Comparison of ENCODE assay signal across 21 cellular contexts in genomic region chr10:49200859-49201258, GRCh38. TPM values are rescaled to one million over a fixed set of nuclear protein-coding genes. Genes with fewer than 3 reads are reported as not detected.
DNase-seq lines count a peak whose midpoint lies in the region; ATAC-seq, FAIRE-seq and TF ChIP-seq lines count a peak whose summit lies in the region.
"Had no signal": no experiment of that assay in that cellular context is flagged by ENCODE, and none has a peak within 500 bp of the region (broad histone marks: within the 10 kb centered on the region; RNA-seq: fewer than 3 reads in every experiment).

No MANE protein-coding gene starts in this region.

- no peaks in the 10 kb centered on the region for H3K79me2 ChIP-seq in endothelial cell of umbilical vein (ENCODE audit: control insufficient read depth, insufficient read depth, low read length)

- peak; percentile 83 for FAIRE-seq in endothelial cell of umbilical vein (lab: Jason Lieb, UNC)
- FAIRE-seq: D721Med, GM12892, GM18507 had no signal

- dilution Hi-C loops in endothelial cell of umbilical vein (cut with MboI; ENCODE audit: extremely low pct_ligation_motif_present, low sequenced_read_pairs) = no loop called here

- H3K36me3 ChIP-seq in RWPE2 (ENCODE audit: low read depth) (no peaks in the 10 kb centered on the region), endothelial cell of umbilical vein (ENCODE audit: control insufficient read depth in 2 of 2, extremely low read depth in 1 of 2, insufficient read depth in 2 of 2, low read length in 2 of 2) (no peaks in the 10 kb centered on the region), WERI-Rb-1 (no peaks in the 10 kb centered on the region)
- H3K36me3 ChIP-seq: BLaER1 treated with 17β-estradiol and CSF1 and Interleukin-3, amounts not matched to agents 10 nM and 100 nM had no signal

- H4K20me1 ChIP-seq in endothelial cell of umbilical vein (replicated peaks; ENCODE audit: control insufficient read depth, extremely low read depth, insufficient read depth, low read length) = no peaks in the 10 kb centered on the region
- H4K20me1 ChIP-seq: BLaER1 treated with 17β-estradiol and CSF1 and Interleukin-3, amounts not matched to agents 10 nM and 100 nM had no signal

- no peak for TF ChIP-seq POLR2A in endothelial cell of umbilical vein (IDR thresholded peaks at IDR 0.05; ENCODE audit: low read depth, low read length)

- BruUV-seq in endothelial cell of umbilical vein (replicated peaks; lab: Mats Ljungman, UMichigan) = no TSS peak

- H3K4me3 ChIP-seq in RWPE2 (ENCODE audit: severe bottlenecking) = no peak overlapping the region
- H3K4me3 ChIP-seq in endothelial cell of umbilical vein (replicated peaks in 1 of 3; ENCODE audit: insufficient read depth in 1 of 3, low read depth in 1 of 3, low read length in 3 of 3) = no peak overlapping the region
- H3K4me3 ChIP-seq in WERI-Rb-1 (ENCODE audit: low read depth, low read length) = no peak overlapping the region
- H3K4me3 ChIP-seq: BLaER1 treated with 17β-estradiol and CSF1 and Interleukin-3, amounts not matched to agents 10 nM and 100 nM had no signal

- peaks cover 19% of the 10 kb centered on the region for H3K27me3 ChIP-seq in RWPE2 (ENCODE audit: insufficient read depth, poor library complexity, severe bottlenecking)
- peaks cover 8% of the 10 kb centered on the region in 2 experiments for H3K27me3 ChIP-seq in endothelial cell of umbilical vein (ENCODE audit: control insufficient read depth in 2 of 2, insufficient read depth in 2 of 2, low read length in 2 of 2)
- H3K27me3 ChIP-seq in WERI-Rb-1 (ENCODE audit: insufficient read depth, low read depth, severe bottlenecking) = no peaks in the 10 kb centered on the region
- H3K27me3 ChIP-seq: BLaER1 treated with 17β-estradiol and CSF1 and Interleukin-3, amounts not matched to agents 10 nM and 100 nM had no signal

- DNase-seq in ELR (ENCODE audit: low read depth) (peak; percentile 5), HT1080 (ENCODE audit: low read depth) (peak; percentile 9), RWPE2 (ENCODE audit: low spot score) (no peak), endothelial cell of umbilical vein (ENCODE audit: low read depth, low spot score) (peak; percentile 71), WERI-Rb-1 (no peak), kidney tubule cell (ENCODE audit: low spot score) (no peak)
- DNase-seq: Caco-2; CD4-positive, CD25-positive, alpha-beta regulatory T cell; GDM1; GOT3; H7; HFFc6; KBM-7 had no signal

- ATAC-seq in RWPE2 (ENCODE audit: low read depth) (peak; percentile 29; the same call in 1 of the 3 replicates), HG02885 (IDR thresholded peaks at IDR 0.05; ENCODE audit: poor library complexity, unreplicated experiment) (no peak)
- ATAC-seq: HCT116 had no signal

- H3K27ac ChIP-seq in RWPE2 (ENCODE audit: poor library complexity, severe bottlenecking) (no peak overlapping the region), endothelial cell of umbilical vein (ENCODE audit: insufficient read depth, low read depth, low read length) (no peak overlapping the region), WERI-Rb-1 (no peak overlapping the region)
- H3K27ac ChIP-seq: BLaER1 treated with 17β-estradiol and CSF1 and Interleukin-3, amounts not matched to agents 10 nM and 100 nM had no signal

- no peaks in the 10 kb centered on the region for H3K4me1 ChIP-seq in RWPE2 (ENCODE audit: insufficient read depth, poor library complexity, severe bottlenecking)
- H3K4me1 ChIP-seq in endothelial cell of umbilical vein (ENCODE audit: control insufficient read depth, extremely low read depth, insufficient read depth, low read length) = peaks cover 8% of the 10 kb centered on the region
- H3K4me1 ChIP-seq: Caco-2 had no signal

- TF ChIP-seq CTCF in RWPE2 (IDR thresholded peaks at IDR 0.05; ENCODE audit: poor library complexity, severe bottlenecking) (no peak), endothelial cell of umbilical vein (IDR thresholded peaks at IDR 0.05; ENCODE audit: extremely low read depth in 1 of 2, insufficient read depth in 1 of 2, low read depth in 1 of 2, low read length in 2 of 2) (no peak), WERI-Rb-1 (IDR thresholded peaks at IDR 0.05; ENCODE audit: low read depth, low read length) (no peak)

- intact Hi-C loops in endothelial cell of umbilical vein (cut with micrococcal nuclease) = no loop called here

- CTCF ChIA-PET in endothelial cell of umbilical vein (lab: Charles Lee) = interaction anchor here (1.0 to 1.2 kb wide), 2 partner anchors 9 to 36 kb away, joined by 3 to 4 read pairs; no protein-coding TSS in a partner anchor

- H3K4me2 ChIP-seq in endothelial cell of umbilical vein (ENCODE audit: insufficient read depth, low read length) = peak overlapping the region; percentile 36
- H3K4me2 ChIP-seq: BLaER1 treated with 17β-estradiol and CSF1 and Interleukin-3, amounts not matched to agents 10 nM and 100 nM had no signal

- H3K9ac ChIP-seq in endothelial cell of umbilical vein (replicated peaks; ENCODE audit: extremely low read depth, insufficient read depth, low read length) = no peak overlapping the region
- H3K9ac ChIP-seq: BLaER1 treated with 17β-estradiol and CSF1 and Interleukin-3, amounts not matched to agents 10 nM and 100 nM had no signal

- no peaks in the 10 kb centered on the region for H3K9me1 ChIP-seq in endothelial cell of umbilical vein (replicated peaks; ENCODE audit: control insufficient read depth, extremely low read depth, insufficient read depth, low read length)

- POLR2A ChIA-PET in endothelial cell of umbilical vein (lab: Charles Lee) = no interaction called here

- H3K9me3 ChIP-seq in RWPE2 (ENCODE audit: severe bottlenecking) (no peaks in the 10 kb centered on the region), endothelial cell of umbilical vein (replicated peaks; ENCODE audit: control insufficient read depth, insufficient read depth, low read length) (no peaks in the 10 kb centered on the region), WERI-Rb-1 (ENCODE audit: severe bottlenecking) (no peaks in the 10 kb centered on the region)
- H3K9me3 ChIP-seq: Caco-2 had no signal

- H2AFZ ChIP-seq in endothelial cell of umbilical vein (ENCODE audit: low read depth, low read length) = no peak overlapping the region

TF ChIP-seq in endothelial cell of umbilical vein, 7 proteins besides CTCF, POLR2A, EP300 and RAD21:
- no peak for TF ChIP-seq POLR2AphosphoS5 (IDR thresholded peaks at IDR 0.05; ENCODE audit: insufficient read depth, low read depth, low read length)
- peak; percentile 31 for TF ChIP-seq FOS (IDR thresholded peaks at IDR 0.05; ENCODE audit: borderline replicate concordance, insufficient read depth, low read length)
- peak; percentile 30 for TF ChIP-seq JUN (IDR thresholded peaks at IDR 0.05; ENCODE audit: borderline replicate concordance, insufficient read depth, insufficient read length, low read depth)

RNA-seq across cellular contexts. Expression of gene TMEM273, which starts 12.7 kb away (rescaled TPM):
- total RNA-seq in HT1080 (2014; rRNA removed; shearing (Covaris generic)) = not detected in 2 replicates
- polyA plus RNA-seq in HT1080 (2015; cell fraction: cytosol; rRNA removed) = not detected in 2 replicates
- not detected in 2 replicates for polyA plus RNA-seq in HT1080 (2015; cell fraction: nucleus; rRNA removed)
- 2.1 and 3.7 TPM in 2 replicates for total RNA-seq in endothelial cell of umbilical vein
- polyA plus RNA-seq in endothelial cell of umbilical vein = 1.9 and 2.9 TPM in 2 replicates
- 2.3 TPM in 2 replicates for polyA plus RNA-seq in endothelial cell of umbilical vein (2011; cell fraction: cytosol; rRNA removed)
- polyA plus RNA-seq in endothelial cell of umbilical vein (2011; cell fraction: nucleus; rRNA removed) = 5.2 and 6.1 TPM in 2 replicates
- 3.3 and 4.6 TPM in 2 replicates for polyA plus RNA-seq in endothelial cell of umbilical vein (2012)
- 3.9 and 5.6 TPM in 2 replicates for polyA minus RNA-seq in endothelial cell of umbilical vein
- polyA minus RNA-seq in endothelial cell of umbilical vein (2011; cell fraction: cytosol; rRNA and poly(A)+ RNA removed) = not detected
- polyA minus RNA-seq in endothelial cell of umbilical vein (2011; cell fraction: nucleus; rRNA and poly(A)+ RNA removed) = 3.1 and 4.6 TPM in 2 replicates
- total RNA-seq: A172, Caco-2, H7, HFFc6, HT-29 had no signal

Comparison
In these comparisons a context has a peak if more than half of its experiments do, and no peak if none do; other contexts are left out.
1. DNase-seq: peak in ELR (single experiment), HT1080 (single experiment) and endothelial cell of umbilical vein (single experiment); none in RWPE2 (single experiment), WERI-Rb-1 (single experiment) and kidney tubule cell (single experiment).